ENCODE assay signal across 8 cellular contexts in the genomic region with DNA sequence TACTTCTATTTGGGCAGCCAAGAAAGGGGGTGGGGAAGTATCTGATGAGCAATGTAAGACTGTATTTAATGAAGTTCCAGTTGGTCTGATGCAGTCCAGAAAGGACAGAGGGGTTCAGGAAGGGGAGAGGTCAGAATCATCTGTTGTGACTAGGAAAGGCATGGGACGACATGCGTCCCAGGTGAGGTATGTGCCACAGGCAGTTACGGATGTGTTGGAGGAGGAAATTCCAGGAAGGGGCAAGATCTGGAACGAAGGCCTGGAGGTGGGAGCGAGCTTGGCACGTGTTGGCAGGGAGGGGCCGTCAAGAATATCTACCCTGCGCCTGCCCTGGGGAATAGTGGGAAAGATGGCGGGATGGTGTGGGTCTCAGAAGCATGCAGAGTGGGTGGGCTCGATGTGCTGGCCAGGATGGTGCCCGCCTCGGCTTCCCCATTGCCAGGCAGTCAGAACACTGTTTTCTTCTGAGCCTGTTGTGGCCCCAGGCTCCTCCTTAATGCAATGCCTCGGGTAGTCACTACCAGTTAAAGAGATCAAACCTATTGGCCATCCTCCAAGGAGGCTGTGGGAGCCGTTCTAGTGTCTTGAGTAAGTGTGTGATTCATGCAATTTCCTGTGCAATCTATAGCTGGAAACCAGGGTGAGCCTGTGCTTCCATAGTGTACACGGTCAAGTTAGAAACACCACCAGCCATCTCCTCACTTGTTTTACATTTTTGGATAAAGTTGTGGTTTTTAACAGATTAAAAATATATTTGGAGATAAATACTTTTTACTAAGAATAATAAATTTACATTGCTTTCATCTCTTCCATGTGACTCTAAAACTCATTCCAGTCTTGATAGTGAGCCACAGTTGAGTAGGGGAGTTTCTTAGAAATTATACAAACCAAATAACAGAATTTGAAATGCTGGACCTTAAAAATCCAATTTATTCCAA. TPM values are rescaled to one million over a fixed set of nuclear protein-coding genes. Genes with fewer than 3 reads are reported as not detected.
DNase-seq lines count a peak whose midpoint lies in the region; ATAC-seq and TF ChIP-seq lines count a peak whose summit lies in the region.

No MANE protein-coding gene starts in this region.

- no peaks in the 10 kb centered on the region for H3K36me3 Mint-ChIP-seq in activated T-helper 1 cell treated with anti-CD3 and anti-CD28 coated beads, Interleukin-12 subunit alpha, Interleukin-12 subunit beta, Interleukin-2, Interleukin-4 antibody, amounts not matched to agents 30 ng/mL and 10 ng/mL and 1 ng/mL, durations not matched to agents 14 hours and 24 hours and 36 hours (ENCODE audit: low read depth)

- H3K36me3 ChIP-seq in HEK293 (ENCODE audit: control insufficient read depth in 2 of 2, insufficient read depth in 1 of 2, low read length in 2 of 2): peaks cover 0 to 8% of the 10 kb centered on the region in 2 experiments; a peak in 1 of 3 replicates
- no peaks in the 10 kb centered on the region for H3K36me3 ChIP-seq in SK-N-SH (replicated peaks in 1 of 2; ENCODE audit: control insufficient read depth in 1 of 2, insufficient read depth in 2 of 2, low read length in 1 of 2)
- H3K36me3 ChIP-seq in skeletal muscle tissue (ENCODE audit: control insufficient read depth in 3 of 3, insufficient read depth in 3 of 3, low read length in 3 of 3): peaks cover 0 to 5% (median 0%) of the 10 kb centered on the region in 3 donors

- H3K27ac Mint-ChIP-seq in activated T-helper 1 cell treated with anti-CD3 and anti-CD28 coated beads, Interleukin-12 subunit alpha, Interleukin-12 subunit beta, Interleukin-2, Interleukin-4 antibody, amounts not matched to agents 30 ng/mL and 10 ng/mL and 1 ng/mL, durations not matched to agents 14 hours and 24 hours and 36 hours: no peak overlapping the region

- peak in 1 of 2 experiments; percentile 85; a peak in 2 of 4 replicates for TF ChIP-seq EP300 in SK-N-SH (IDR thresholded peaks at IDR 0.05; ENCODE audit: borderline replicate concordance in 1 of 2, low read depth in 1 of 2, low read length in 1 of 2)

- no peak overlapping the region for H3K27ac ChIP-seq in HEK293 (ENCODE audit: extremely low read depth, low read depth, low read length)
- H3K27ac ChIP-seq in SK-N-SH (ENCODE audit: low read depth in 2 of 2, low read length in 1 of 2): peak overlapping the region; percentile 23 to 94; a peak in 3 of 4 replicates
- H3K27ac ChIP-seq in skeletal muscle tissue (ENCODE audit: low read depth, low read length): peak overlapping the region; percentile 51

- H4K20me1 ChIP-seq in SK-N-SH (ENCODE audit: insufficient read depth): no peaks in the 10 kb centered on the region

- WGBS in SK-N-SH (ENCODE audit: low lambda C conversion rate): 38% methylated on average over 15 of the region's 15 CpGs

- TF ChIP-seq RAD21 in SK-N-SH (IDR thresholded peaks at IDR 0.05; ENCODE audit: low read length): no peak

- DNase-seq in SK-N-SH: no peak
- peak; percentile 100 for DNase-seq in fibroblast of villous mesenchyme (ENCODE audit: low read depth)
- DNase-seq in activated T-helper 1 cell treated with anti-CD3 and anti-CD28 coated beads, Interleukin-12 subunit alpha, Interleukin-12 subunit beta, Interleukin-2, Interleukin-4 antibody, amounts not matched to agents 30 ng/mL and 10 ng/mL and 1 ng/mL, durations not matched to agents 14 hours and 24 hours and 36 hours (ENCODE audit: low spot score): no peak

- no peaks in the 10 kb centered on the region for H3K27me3 Mint-ChIP-seq in activated T-helper 1 cell treated with anti-CD3 and anti-CD28 coated beads, Interleukin-12 subunit alpha, Interleukin-12 subunit beta, Interleukin-2, Interleukin-4 antibody, amounts not matched to agents 30 ng/mL and 10 ng/mL and 1 ng/mL, durations not matched to agents 14 hours and 24 hours and 36 hours (ENCODE audit: insufficient read depth)

- H3K9me2 ChIP-seq in SK-N-SH: no peaks in the 10 kb centered on the region

- no peaks in the 10 kb centered on the region for H3K9me3 ChIP-seq in HEK293 (ENCODE audit: control insufficient read depth, insufficient read depth, low read depth, low read length)
- H3K9me3 ChIP-seq in SK-N-SH: no peaks in the 10 kb centered on the region
- H3K9me3 ChIP-seq in skeletal muscle tissue (ENCODE audit: control insufficient read depth in 3 of 3, low read length in 3 of 3): no peaks in the 10 kb centered on the region

- TF ChIP-seq CTCF in HEK293 (tag by site-specific recombination; IDR thresholded peaks at IDR 0.05) (no peak), SK-N-SH (IDR thresholded peaks at IDR 0.05) (no peak), fibroblast of villous mesenchyme (IDR thresholded peaks at IDR 0.05; ENCODE audit: insufficient read depth, low read depth, low read length) (no peak)

- peak overlapping the region; percentile 77 for H3K4me2 ChIP-seq in SK-N-SH

- H3K9me3 Mint-ChIP-seq in activated T-helper 1 cell treated with anti-CD3 and anti-CD28 coated beads, Interleukin-12 subunit alpha, Interleukin-12 subunit beta, Interleukin-2, Interleukin-4 antibody, amounts not matched to agents 30 ng/mL and 10 ng/mL and 1 ng/mL, durations not matched to agents 14 hours and 24 hours and 36 hours: no peaks in the 10 kb centered on the region

- intact Hi-C loops in activated T-helper 1 cell treated with anti-CD3 and anti-CD28 coated beads, Interleukin-12 subunit alpha, Interleukin-12 subunit beta, Interleukin-2, Interleukin-4 antibody, amounts not matched to agents 30 ng/mL and 10 ng/mL and 1 ng/mL, durations not matched to agents 14 hours and 24 hours and 36 hours (cut with micrococcal nuclease): no loop called here

- no peak overlapping the region for H3K4me3 ChIP-seq in HEK293 (ENCODE audit: low read depth, low read length)
- peak overlapping the region in 1 of 2 experiments; percentile 39; a peak in 2 of 4 replicates for H3K4me3 ChIP-seq in SK-N-SH (ENCODE audit: low read depth in 2 of 2, low read length in 1 of 2)
- no peak overlapping the region for H3K4me3 ChIP-seq in fibroblast of villous mesenchyme (ENCODE audit: low read depth, low read length)
- H3K4me3 ChIP-seq in skeletal muscle tissue (ENCODE audit: low read length in 3 of 3): no peak overlapping the region

- H3K4me1 Mint-ChIP-seq in activated T-helper 1 cell treated with anti-CD3 and anti-CD28 coated beads, Interleukin-12 subunit alpha, Interleukin-12 subunit beta, Interleukin-2, Interleukin-4 antibody, amounts not matched to agents 30 ng/mL and 10 ng/mL and 1 ng/mL, durations not matched to agents 14 hours and 24 hours and 36 hours (ENCODE audit: low read depth): no peaks in the 10 kb centered on the region

- H2AFZ ChIP-seq in SK-N-SH (ENCODE audit: low read depth): peak overlapping the region; percentile 18; the same call in 1 of the 2 replicates

- H3K27me3 ChIP-seq in SK-N-SH (ENCODE audit: insufficient read depth) (no peaks in the 10 kb centered on the region), skeletal muscle tissue (ENCODE audit: control insufficient read depth in 3 of 3, insufficient read depth in 3 of 3, low read length in 3 of 3) (no peaks in the 10 kb centered on the region)

- ATAC-seq in HG03097 (IDR thresholded peaks at IDR 0.05; ENCODE audit: low FRiP score, unreplicated experiment): no peak
- no peak for ATAC-seq in HG03280 (IDR thresholded peaks at IDR 0.05; ENCODE audit: unreplicated experiment)
- ATAC-seq in HG02884 (IDR thresholded peaks at IDR 0.05; ENCODE audit: unreplicated experiment): no peak

- CTCF ChIA-PET in HEK293 (lab: Yijun Ruan, JAX): interaction anchor here (0.6 kb wide), 1 partner anchor 20 kb away, joined by 3 read pairs; no protein-coding TSS in a partner anchor
- CTCF ChIA-PET in SK-N-SH (lab: Yijun Ruan, JAX): no interaction called here

- peaks cover 21% of the 10 kb centered on the region for H3F3A ChIP-seq in SK-N-SH (replicated peaks; ENCODE audit: insufficient read depth)

- POLR2A ChIA-PET in HEK293 (lab: Yijun Ruan, JAX) (interaction anchor here (1.3 kb wide), 1 partner anchor 87 kb away, joined by 3 read pairs; no protein-coding TSS in a partner anchor), SK-N-SH (lab: Yijun Ruan, JAX) (no interaction called here)

- H3K4me1 ChIP-seq in HEK293 (ENCODE audit: control insufficient read depth, insufficient read depth, low read length) (peaks cover 2% of the 10 kb centered on the region; the same call in 1 of the 2 replicates), SK-N-SH (ENCODE audit: control insufficient read depth in 1 of 2, insufficient read depth in 2 of 2, low read depth in 1 of 2, low read length in 1 of 2) (peaks cover 10 to 44% of the 10 kb centered on the region in 2 experiments), skeletal muscle tissue (ENCODE audit: control insufficient read depth in 3 of 3, insufficient read depth in 3 of 3, low read length in 3 of 3) (peaks cover 31 to 44% (median 33%) of the 10 kb centered on the region in 3 donors)

- H3K4me3 Mint-ChIP-seq in activated T-helper 1 cell treated with anti-CD3 and anti-CD28 coated beads, Interleukin-12 subunit alpha, Interleukin-12 subunit beta, Interleukin-2, Interleukin-4 antibody, amounts not matched to agents 30 ng/mL and 10 ng/mL and 1 ng/mL, durations not matched to agents 14 hours and 24 hours and 36 hours: no peak overlapping the region

- peak overlapping the region; percentile 37; the same call in 1 of the 2 replicates for H3K9ac ChIP-seq in SK-N-SH
- no peak overlapping the region for H3K9ac ChIP-seq in skeletal muscle tissue (ENCODE audit: low read depth in 1 of 3, low read length in 3 of 3)

- peaks cover 15% of the 10 kb centered on the region; the same call in 1 of the 2 replicates for H3K79me2 ChIP-seq in SK-N-SH (ENCODE audit: insufficient read depth)

TF ChIP-seq in HEK293, 187 proteins besides CTCF, POLR2A, EP300 and RAD21 (continues in another document):
- no peak for TF ChIP-seq ZXDB (tag by site-specific recombination; IDR thresholded peaks at IDR 0.05)

TF ChIP-seq in SK-N-SH, 30 proteins besides CTCF, POLR2A, EP300 and RAD21 (continues in another document):
- 0 out of 2 replicates have a peak, but pooled peaks have one; percentile 34 for TF ChIP-seq FOXM1 (IDR thresholded peaks at IDR 0.05; ENCODE audit: low read depth)
- no peak for TF ChIP-seq TEAD4 (IDR thresholded peaks at IDR 0.05; ENCODE audit: borderline replicate concordance, insufficient read depth)
- TF ChIP-seq, protein P1, sequence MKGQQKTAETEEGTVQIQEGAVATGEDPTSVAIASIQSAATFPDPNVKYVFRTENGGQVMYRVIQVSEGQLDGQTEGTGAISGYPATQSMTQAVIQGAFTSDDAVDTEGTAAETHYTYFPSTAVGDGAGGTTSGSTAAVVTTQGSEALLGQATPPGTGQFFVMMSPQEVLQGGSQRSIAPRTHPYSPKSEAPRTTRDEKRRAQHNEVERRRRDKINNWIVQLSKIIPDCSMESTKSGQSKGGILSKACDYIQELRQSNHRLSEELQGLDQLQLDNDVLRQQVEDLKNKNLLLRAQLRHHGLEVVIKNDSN (IDR thresholded peaks at IDR 0.05; ENCODE audit: borderline replicate concordance, low read depth): no peak

RNA-seq across cellular contexts. Expression of a gene that starts 57.6 kb away (rescaled TPM):
- 0.06 and 0.07 TPM in 2 replicates for polyA plus RNA-seq in SK-N-SH (2012; rRNA removed)
- polyA plus RNA-seq in SK-N-SH (2012; cell fraction: cytosol; rRNA removed): 0.08 TPM in 2 replicates
- 0.06 and 0.07 TPM in 2 replicates for polyA plus RNA-seq in SK-N-SH (2012; cell fraction: nucleus; rRNA removed)
- total RNA-seq in fibroblast of villous mesenchyme: under 0.01 TPM in 1 of 2 replicates, not detected in the other
- total RNA-seq in skeletal muscle tissue: not detected
- 0.26 TPM in 1 of 2 replicates, not detected in the other for total RNA-seq in activated T-helper 1 cell treated with anti-CD3 and anti-CD28 coated beads, Interleukin-12 subunit alpha, Interleukin-12 subunit beta, Interleukin-2, Interleukin-4 antibody, amounts not matched to agents 30 ng/mL and 10 ng/mL and 1 ng/mL, durations not matched to agents 14 hours and 24 hours and 36 hours
